ENCODE assay signal across 8 cellular contexts in the genomic region with DNA sequence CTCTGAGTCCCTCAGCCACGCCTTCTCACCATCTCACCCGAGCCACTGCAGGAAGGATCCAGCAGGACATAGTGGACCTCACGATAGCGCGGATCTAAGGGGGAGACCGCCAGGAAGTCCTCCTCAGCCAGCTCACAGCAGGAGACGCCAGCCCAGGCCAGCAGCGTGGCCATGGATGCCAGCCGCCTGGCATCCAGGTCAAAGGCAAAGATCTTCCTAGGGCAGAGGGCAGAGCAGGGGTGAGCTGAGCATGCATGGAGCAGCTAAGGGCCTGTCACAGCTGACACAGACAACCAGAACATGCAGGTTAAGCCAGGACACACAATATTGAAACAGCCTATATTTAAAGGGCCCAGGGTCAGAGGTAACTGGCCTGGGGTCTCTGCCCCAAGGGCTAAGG. TPM values are rescaled to one million over a fixed set of nuclear protein-coding genes. Genes with fewer than 3 reads are reported as not detected.
DNase-seq lines count a peak whose midpoint lies in the region; ATAC-seq and TF ChIP-seq lines count a peak whose summit lies in the region.
"Not testable (repeated sequence)": the region's sequence is repeated elsewhere in the genome, so short reads cannot be mapped to it uniquely, and the experiment has no call there.
"Had no signal": no experiment of that assay in that cellular context is flagged by ENCODE, and none has a peak within 500 bp of the region (broad histone marks: within the 10 kb centered on the region; RNA-seq: fewer than 3 reads in every experiment).

No MANE protein-coding gene starts in this region.

- 45% methylated on average over 5 of the region's 9 CpGs for WGBS in right lobe of liver (ENCODE audit: insufficient coverage, low coverage, low lambda C conversion rate, missing lambda C conversion rate)

- POLR2A ChIA-PET in RWPE1 (lab: Yijun Ruan, JAX; ENCODE audit: low non-redundant PET) = not testable (repeated sequence)

- peak overlapping the region; percentile 34 for H3K4me3 Mint-ChIP-seq in neural crest cell
- not testable (repeated sequence) for H3K4me3 Mint-ChIP-seq in stimulated activated naive B cell treated with anti-CD40 and anti-IgM and Interleukin-4, amounts not matched to agents 10 μg/mL and 1 μg/mL and 100 μg/mL, for 72 hours

- not testable (repeated sequence) for H3K27ac Mint-ChIP-seq in neural crest cell (ENCODE audit: unreplicated experiment)
- H3K27ac Mint-ChIP-seq in stimulated activated naive B cell treated with anti-CD40 and anti-IgM and Interleukin-4, amounts not matched to agents 10 μg/mL and 1 μg/mL and 100 μg/mL, for 72 hours = peak overlapping the region; percentile 42

- intact Hi-C loops in right lobe of liver (cut with DNase I) = not testable (repeated sequence)

- ATAC-seq in left lobe of liver = peak; percentile 76
- ATAC-seq in right lobe of liver = peak; percentile 25 to 71 (median 64)
- not testable (repeated sequence) for ATAC-seq in stimulated activated naive B cell treated with anti-CD40 and anti-IgM and Interleukin-4, amounts not matched to agents 10 μg/mL and 1 μg/mL and 100 μg/mL, for 72 hours (replicated peaks)

- H3K36me3 Mint-ChIP-seq in neural crest cell (ENCODE audit: low read depth); stimulated activated naive B cell treated with anti-CD40 and anti-IgM and Interleukin-4, amounts not matched to agents 10 μg/mL and 1 μg/mL and 100 μg/mL, for 72 hours: not testable (repeated sequence)

- peaks cover 0 to 11% (median 0%) of the 10 kb centered on the region in 4 donors for H3K36me3 ChIP-seq in right lobe of liver

- not testable (repeated sequence) for H3K27me3 Mint-ChIP-seq in neural crest cell (ENCODE audit: low read depth); stimulated activated naive B cell treated with anti-CD40 and anti-IgM and Interleukin-4, amounts not matched to agents 10 μg/mL and 1 μg/mL and 100 μg/mL, for 72 hours

- CTCF ChIA-PET in RWPE1 (lab: Yijun Ruan, JAX) = not testable (repeated sequence)

- not testable (repeated sequence) for TF ChIP-seq CTCF in RWPE1 (conservative IDR thresholded peaks at IDR 0.05; ENCODE audit: low read depth); right lobe of liver (IDR thresholded peaks at IDR 0.05); neural crest cell (conservative IDR thresholded peaks at IDR 0.05)

- DNase-seq in RWPE1 (ENCODE audit: low spot score); neural crest cell (ENCODE audit: low read depth, low spot score); stimulated activated naive B cell treated with anti-CD40 and anti-IgM and Interleukin-4, amounts not matched to agents 10 μg/mL and 1 μg/mL and 100 μg/mL, for 72 hours: not testable (repeated sequence)
- DNase-seq in left lobe of liver (ENCODE audit: low spot score) (peak; percentile 66), right lobe of liver (peak in 1 of 3 donors; percentile 57)

- not testable (repeated sequence) for H3K27me3 ChIP-seq in right lobe of liver

- H3K27ac ChIP-seq in RWPE1 = peak overlapping the region; percentile 11
- not testable (repeated sequence) for H3K27ac ChIP-seq in right lobe of liver

- not testable (repeated sequence) for H3K4me1 Mint-ChIP-seq in neural crest cell
- H3K4me1 Mint-ChIP-seq in stimulated activated naive B cell treated with anti-CD40 and anti-IgM and Interleukin-4, amounts not matched to agents 10 μg/mL and 1 μg/mL and 100 μg/mL, for 72 hours = peaks cover 3 to 16% of the 10 kb centered on the region in 2 donors

- H3K9me3 Mint-ChIP-seq in neural crest cell; stimulated activated naive B cell treated with anti-CD40 and anti-IgM and Interleukin-4, amounts not matched to agents 10 μg/mL and 1 μg/mL and 100 μg/mL, for 72 hours: not testable (repeated sequence)

- not testable (repeated sequence) for H3K4me3 ChIP-seq in right lobe of liver

- H3K4me1 ChIP-seq in right lobe of liver = not testable (repeated sequence)

- TF ChIP-seq POLR2A in right lobe of liver (IDR thresholded peaks at IDR 0.05) = not testable (repeated sequence)

- not testable (repeated sequence) for H3K9me3 ChIP-seq in right lobe of liver

RNA-seq across cellular contexts. Expression of a gene that starts 20.0 kb away (rescaled TPM):
- total RNA-seq in left lobe of liver (0.78 TPM), right lobe of liver (under 1 TPM in 4 of 6 experiments, not detected in 2; 0.35 to 0.88 (median 0.72) TPM), neural crest cell (0.96 and 1.8 TPM in 2 replicates)
- total RNA-seq: A673, Daoy, G401 had no signal

RNA-seq across cellular contexts. Expression of a gene that starts 24.4 kb away (rescaled TPM):
- total RNA-seq in left lobe of liver = 16.8 TPM
- 10 to 100 TPM; 14.2 to 19.0 (median 16.6) TPM for total RNA-seq in right lobe of liver
- 68.8 and 74.3 TPM in 2 replicates for total RNA-seq in neural crest cell
